ENCODE assay signal across 17 cellular contexts in the genomic region with DNA sequence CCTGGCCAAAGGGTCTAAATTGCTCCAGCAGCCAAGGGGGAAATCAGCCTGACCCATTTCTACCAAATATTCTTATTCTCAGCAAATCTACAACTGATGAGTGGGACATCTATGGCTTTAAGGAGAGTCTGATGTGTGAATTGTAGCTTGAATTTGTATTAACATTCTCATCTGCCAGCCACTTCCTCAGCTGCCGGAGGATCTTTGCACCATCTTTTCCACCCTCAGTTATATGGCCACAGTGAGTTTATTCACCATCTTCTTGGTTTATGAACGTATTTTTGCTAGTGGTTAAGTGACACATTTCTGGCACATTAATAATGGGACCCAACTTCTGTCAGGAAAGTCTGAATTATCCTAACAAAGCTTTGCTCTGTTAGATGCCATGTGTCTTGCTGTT.
A peak's percentile ranks its signal among the peaks of the same experiment; 100 is the strongest.
DNase-seq lines count a peak whose midpoint lies in the region; ATAC-seq lines count a peak whose summit lies in the region.
"Had no signal": no experiment of that assay in that cellular context is flagged by ENCODE, and none has a peak within 500 bp of the region (broad histone marks: within the 10 kb centered on the region; RNA-seq: fewer than 3 reads in every experiment).

No MANE protein-coding gene starts in this region.

- H3K36me3 Mint-ChIP-seq in activated CD4-positive, alpha-beta memory T cell treated with anti-CD3 and anti-CD28 coated beads, Interleukin-2, amount 10 ng/mL, durations not matched to agents 7 days and 5 days (ENCODE audit: low read depth): peaks cover 13% of the 10 kb centered on the region
- H3K36me3 Mint-ChIP-seq in activated CD4-positive, alpha-beta memory T cell treated with anti-CD3 and anti-CD28 coated beads for 36 hours: peaks cover 3% of the 10 kb centered on the region
- H3K36me3 Mint-ChIP-seq in activated T-helper 17 cell treated with anti-CD3 and anti-CD28 coated beads, Interleukin-2, amount 50 U/mL, for 72 hours (ENCODE audit: low read depth): no peaks in the 10 kb centered on the region
- no peaks in the 10 kb centered on the region for H3K36me3 Mint-ChIP-seq in effector memory CD8-positive, alpha-beta T cell (ENCODE audit: insufficient read depth)

- DNase-seq in activated CD4-positive, alpha-beta memory T cell treated with anti-CD3 and anti-CD28 coated beads, Interleukin-2, amount 10 ng/mL, durations not matched to agents 7 days and 5 days: peak; percentile 33
- no peak for DNase-seq in activated CD4-positive, alpha-beta memory T cell treated with anti-CD3 and anti-CD28 coated beads for 36 hours
- DNase-seq in effector memory CD8-positive, alpha-beta T cell: peak in 2 of 3 experiments; percentile 6 to 11
- no peak for DNase-seq in substantia nigra (lab: John Stamatoyannopoulos, UW)
- no peak for DNase-seq in stimulated activated CD4-positive, alpha-beta T cell treated with anti-CD3 and anti-CD28 coated beads, Interleukin-4, amount 100 ng/mL, for 1 hour
- DNase-seq in activated effector memory CD4-positive, alpha-beta T cell treated with Interleukin-2 at 50 U/mL for 16 hours: no peak
- no peak for DNase-seq in ACHN
- DNase-seq: 8988T, DMS79 treated with DMSO at 0.1 percent for 48 hours, HFFc6, KG1, NCI-H1417 treated with DMSO at 0.1 percent for 48 hours, NCI-H2029, NCI-H2171, PC-3 had no signal

- peak; percentile 56 for ATAC-seq in activated T-helper 17 cell treated with anti-CD3 and anti-CD28 coated beads, Interleukin-2, amount 50 U/mL, for 72 hours (replicated peaks)
- peak; percentile 87 for ATAC-seq in effector memory CD8-positive, alpha-beta T cell (replicated peaks)
- ATAC-seq: PC-3 had no signal

- peaks cover 20% of the 10 kb centered on the region for H3K4me1 Mint-ChIP-seq in activated CD4-positive, alpha-beta memory T cell treated with anti-CD3 and anti-CD28 coated beads, Interleukin-2, amount 10 ng/mL, durations not matched to agents 7 days and 5 days
- peaks cover 10% of the 10 kb centered on the region for H3K4me1 Mint-ChIP-seq in activated CD4-positive, alpha-beta memory T cell treated with anti-CD3 and anti-CD28 coated beads for 36 hours (ENCODE audit: low read depth)
- peaks cover 2% of the 10 kb centered on the region for H3K4me1 Mint-ChIP-seq in activated T-helper 17 cell treated with anti-CD3 and anti-CD28 coated beads, Interleukin-2, amount 50 U/mL, for 72 hours
- peaks cover 31 to 35% of the 10 kb centered on the region in 2 donors for H3K4me1 Mint-ChIP-seq in effector memory CD8-positive, alpha-beta T cell (ENCODE audit: low read depth in 2 of 2)

- POLR2A ChIA-PET in activated CD4-positive, alpha-beta memory T cell treated with anti-CD3 and anti-CD28 coated beads, Interleukin-2, amount 10 ng/mL, durations not matched to agents 7 days and 5 days (lab: Charles Lee): interaction anchor here (1.0 kb wide), 1 partner anchor 12 kb away, joined by 3 read pairs; no protein-coding TSS in a partner anchor
- POLR2A ChIA-PET in activated CD4-positive, alpha-beta memory T cell treated with anti-CD3 and anti-CD28 coated beads for 36 hours (lab: Charles Lee): no interaction called here

- in situ Hi-C loops in ACHN (cut with HindIII; ENCODE audit: low pct_ligation_motif_present, low pct_unique_long_range_greater_than_20kb, low sequenced_read_pairs): no loop called here

- peaks cover 3% of the 10 kb centered on the region for H3K27me3 Mint-ChIP-seq in activated CD4-positive, alpha-beta memory T cell treated with anti-CD3 and anti-CD28 coated beads, Interleukin-2, amount 10 ng/mL, durations not matched to agents 7 days and 5 days
- peaks cover 6% of the 10 kb centered on the region for H3K27me3 Mint-ChIP-seq in activated CD4-positive, alpha-beta memory T cell treated with anti-CD3 and anti-CD28 coated beads for 36 hours
- H3K27me3 Mint-ChIP-seq in activated T-helper 17 cell treated with anti-CD3 and anti-CD28 coated beads, Interleukin-2, amount 50 U/mL, for 72 hours: peaks cover 7% of the 10 kb centered on the region
- no peaks in the 10 kb centered on the region for H3K27me3 Mint-ChIP-seq in effector memory CD8-positive, alpha-beta T cell

- intact Hi-C loops in activated CD4-positive, alpha-beta memory T cell treated with anti-CD3 and anti-CD28 coated beads for 36 hours (cut with micrococcal nuclease): no loop called here

- peak overlapping the region; percentile 77 for H3K27ac ChIP-seq in substantia nigra (ENCODE audit: low read depth, low read length, poor library complexity, severe bottlenecking)
- H3K27ac ChIP-seq: BLaER1 had no signal

- H3K9me3 Mint-ChIP-seq in activated CD4-positive, alpha-beta memory T cell treated with anti-CD3 and anti-CD28 coated beads, Interleukin-2, amount 10 ng/mL, durations not matched to agents 7 days and 5 days: peaks cover 1% of the 10 kb centered on the region
- H3K9me3 Mint-ChIP-seq in activated CD4-positive, alpha-beta memory T cell treated with anti-CD3 and anti-CD28 coated beads for 36 hours: no peaks in the 10 kb centered on the region
- H3K9me3 Mint-ChIP-seq in activated T-helper 17 cell treated with anti-CD3 and anti-CD28 coated beads, Interleukin-2, amount 50 U/mL, for 72 hours: no peaks in the 10 kb centered on the region
- H3K9me3 Mint-ChIP-seq in effector memory CD8-positive, alpha-beta T cell: no peaks in the 10 kb centered on the region
- H3K9me3 Mint-ChIP-seq: HFFc6 had no signal

- no peak overlapping the region for H3K4me3 Mint-ChIP-seq in activated CD4-positive, alpha-beta memory T cell treated with anti-CD3 and anti-CD28 coated beads, Interleukin-2, amount 10 ng/mL, durations not matched to agents 7 days and 5 days
- H3K4me3 Mint-ChIP-seq in activated CD4-positive, alpha-beta memory T cell treated with anti-CD3 and anti-CD28 coated beads for 36 hours: no peak overlapping the region
- no peak overlapping the region for H3K4me3 Mint-ChIP-seq in activated T-helper 17 cell treated with anti-CD3 and anti-CD28 coated beads, Interleukin-2, amount 50 U/mL, for 72 hours
- H3K4me3 Mint-ChIP-seq in effector memory CD8-positive, alpha-beta T cell: peak overlapping the region; percentile 54 to 61
- H3K4me3 Mint-ChIP-seq: HFFc6 had no signal

- H3K27ac Mint-ChIP-seq in activated CD4-positive, alpha-beta memory T cell treated with anti-CD3 and anti-CD28 coated beads, Interleukin-2, amount 10 ng/mL, durations not matched to agents 7 days and 5 days: peak overlapping the region; percentile 62
- H3K27ac Mint-ChIP-seq in activated CD4-positive, alpha-beta memory T cell treated with anti-CD3 and anti-CD28 coated beads for 36 hours: no peak overlapping the region
- H3K27ac Mint-ChIP-seq in activated T-helper 17 cell treated with anti-CD3 and anti-CD28 coated beads, Interleukin-2, amount 50 U/mL, for 72 hours: no peak overlapping the region
- peak overlapping the region; percentile 91 for H3K27ac Mint-ChIP-seq in effector memory CD8-positive, alpha-beta T cell
- H3K27ac Mint-ChIP-seq: HFFc6 had no signal

- CTCF ChIA-PET in activated CD4-positive, alpha-beta memory T cell treated with anti-CD3 and anti-CD28 coated beads, Interleukin-2, amount 10 ng/mL, durations not matched to agents 7 days and 5 days (lab: Charles Lee): interaction anchor here (1.9 kb wide), 1 partner anchor 11 kb away, joined by 3 read pairs; no protein-coding TSS in a partner anchor
- CTCF ChIA-PET in activated CD4-positive, alpha-beta memory T cell treated with anti-CD3 and anti-CD28 coated beads for 36 hours (lab: Charles Lee): no interaction called here

Comparison
In these comparisons a context has a peak if more than half of its experiments do, and no peak if none do; other contexts are left out.
1. DNase-seq: peak in activated CD4-positive, alpha-beta memory T cell treated with anti-CD3 and anti-CD28 coated beads, Interleukin-2, amount 10 ng/mL, durations not matched to agents 7 days and 5 days (single experiment) and effector memory CD8-positive, alpha-beta T cell (2 of 3); none in activated CD4-positive, alpha-beta memory T cell treated with anti-CD3 and anti-CD28 coated beads for 36 hours (single experiment), substantia nigra (0 of 49), stimulated activated CD4-positive, alpha-beta T cell treated with anti-CD3 and anti-CD28 coated beads, Interleukin-4, amount 100 ng/mL, for 1 hour (single experiment), activated effector memory CD4-positive, alpha-beta T cell treated with Interleukin-2 at 50 U/mL for 16 hours (single experiment) and ACHN (single experiment).
2. H3K27ac Mint-ChIP-seq: peak in activated CD4-positive, alpha-beta memory T cell treated with anti-CD3 and anti-CD28 coated beads, Interleukin-2, amount 10 ng/mL, durations not matched to agents 7 days and 5 days (single experiment) and effector memory CD8-positive, alpha-beta T cell (2 of 2); none in activated CD4-positive, alpha-beta memory T cell treated with anti-CD3 and anti-CD28 coated beads for 36 hours (single experiment) and activated T-helper 17 cell treated with anti-CD3 and anti-CD28 coated beads, Interleukin-2, amount 50 U/mL, for 72 hours (single experiment).
3. H3K4me3 Mint-ChIP-seq: peak in effector memory CD8-positive, alpha-beta T cell (2 of 2); none in activated CD4-positive, alpha-beta memory T cell treated with anti-CD3 and anti-CD28 coated beads, Interleukin-2, amount 10 ng/mL, durations not matched to agents 7 days and 5 days (single experiment), activated CD4-positive, alpha-beta memory T cell treated with anti-CD3 and anti-CD28 coated beads for 36 hours (single experiment) and activated T-helper 17 cell treated with anti-CD3 and anti-CD28 coated beads, Interleukin-2, amount 50 U/mL, for 72 hours (single experiment).